36 cellular contexts compared by ENCODE assay signal in the genomic region with DNA sequence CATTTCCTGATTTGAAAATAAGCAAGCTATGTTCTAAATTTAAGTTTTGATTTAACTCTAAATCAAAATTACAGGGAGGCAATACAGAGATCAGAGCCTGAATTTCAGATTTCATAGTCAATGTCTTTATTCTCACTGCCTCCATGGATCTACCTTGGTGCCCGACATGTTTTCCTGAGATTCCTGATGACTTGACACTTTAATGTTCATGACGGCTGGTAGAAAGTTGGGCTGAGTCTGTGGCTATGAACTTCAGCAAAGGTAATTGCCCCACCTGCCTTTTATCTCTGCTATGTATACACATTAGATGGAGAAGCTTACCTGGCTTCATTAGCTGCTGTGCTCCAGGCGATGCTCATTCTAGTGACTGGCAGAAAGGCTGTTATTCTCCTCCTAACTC.
"Had no signal": no experiment of that assay in that cellular context is flagged by ENCODE, and none has a peak within 500 bp of the region (broad histone marks: within the 10 kb centered on the region; RNA-seq: fewer than 3 reads in every experiment).

No MANE protein-coding gene starts in this region.

- DNase-seq: activated CD4-positive, alpha-beta memory T cell treated with anti-CD3 and anti-CD28 coated beads, Interleukin-2, amount 10 ng/mL, durations not matched to agents 7 days and 5 days; activated CD4-positive, alpha-beta T cell treated with anti-CD3 and anti-CD28 coated beads for 1 hour; activated CD4-positive, alpha-beta T cell treated with anti-CD3 and anti-CD28 coated beads for 48 hours; activated CD4-positive, CD25-positive, alpha-beta regulatory T cell; activated CD8-positive, alpha-beta memory T cell treated with anti-CD3 and anti-CD28 coated beads for 24 hours; activated CD8-positive, alpha-beta memory T cell treated with anti-CD3 and anti-CD28 coated beads, Interleukin-2, amount 10 ng/mL, durations not matched to agents 7 days and 5 days; activated CD8-positive, alpha-beta memory T cell treated with anti-CD3 and anti-CD28 coated beads, Interleukin-2, amount 50 U/mL, for 48 hours; activated effector memory CD4-positive, alpha-beta T cell treated with Interleukin-2 at 50 U/mL for 16 hours; activated naive CD4-positive, alpha-beta T cell treated with anti-CD3 and anti-CD28 coated beads, Interleukin-2, amount 10 ng/mL, durations not matched to agents 7 days and 5 days; activated naive CD8-positive, alpha-beta T cell treated with anti-CD3 and anti-CD28 coated beads, Interleukin-2, amount 50 U/mL, for 24 hours; activated T-cell treated with anti-CD3 and anti-CD28 coated beads, Interleukin-2, amount 50 U/mL, for 48 hours; anterior cingulate cortex; caudate nucleus; cerebellar nuclear complex; cortex of kidney; Karpas-422; MG63; NCI-H1048; NCI-H1105 treated with DMSO at 0.1 percent for 48 hours; NCI-H1694; NCI-H1930; NCI-H2081 treated with DMSO at 0.1 percent for 48 hours; NCI-H2171 treated with DMSO at 0.1 percent for 48 hours; NCI-H2227 treated with DMSO at 0.1 percent for 48 hours; NCI-H446; NCI-H524 treated with DMSO at 0.1 percent for 48 hours; NCI-H82; NK-92 treated with Interleukin-12 subunit alpha and Interleukin-12 subunit beta, amount 100 ng/mL, for 24 hours; OCI-M1; Right ventricle myocardium superior; SW 1271; T-helper 1 cell; T-helper 2 cell; T-helper 9 cell had no signal

- H3K9me3 Mint-ChIP-seq: activated CD4-positive, alpha-beta memory T cell treated with anti-CD3 and anti-CD28 coated beads, Interleukin-2, amount 10 ng/mL, durations not matched to agents 7 days and 5 days; activated naive CD4-positive, alpha-beta T cell treated with anti-CD3 and anti-CD28 coated beads, Interleukin-2, amount 10 ng/mL, durations not matched to agents 7 days and 5 days; activated naive CD8-positive, alpha-beta T cell treated with anti-CD3 and anti-CD28 coated beads, Interleukin-2, amount 50 U/mL, for 24 hours; brain had no signal

- ATAC-seq: activated CD8-positive, alpha-beta memory T cell treated with anti-CD3 and anti-CD28 coated beads, Interleukin-2, amount 10 ng/mL, durations not matched to agents 7 days and 5 days; activated naive CD8-positive, alpha-beta T cell treated with anti-CD3 and anti-CD28 coated beads, Interleukin-2, amount 50 U/mL, for 24 hours had no signal

- H3K36me3 Mint-ChIP-seq: activated CD8-positive, alpha-beta memory T cell treated with anti-CD3 and anti-CD28 coated beads, Interleukin-2, amount 10 ng/mL, durations not matched to agents 7 days and 5 days; activated naive CD4-positive, alpha-beta T cell treated with anti-CD3 and anti-CD28 coated beads, Interleukin-2, amount 10 ng/mL, durations not matched to agents 7 days and 5 days; activated naive CD8-positive, alpha-beta T cell; brain had no signal

- H3K27ac Mint-ChIP-seq: activated CD4-positive, alpha-beta memory T cell treated with anti-CD3 and anti-CD28 coated beads, Interleukin-2, amount 10 ng/mL, durations not matched to agents 7 days and 5 days; activated CD8-positive, alpha-beta memory T cell treated with anti-CD3 and anti-CD28 coated beads, Interleukin-2, amount 10 ng/mL, durations not matched to agents 7 days and 5 days; activated naive CD4-positive, alpha-beta T cell treated with anti-CD3 and anti-CD28 coated beads, Interleukin-2, amount 10 ng/mL, durations not matched to agents 7 days and 5 days; activated naive CD8-positive, alpha-beta T cell; activated naive CD8-positive, alpha-beta T cell treated with anti-CD3 and anti-CD28 coated beads, Interleukin-2, amount 50 U/mL, for 24 hours; brain had no signal

- H3K27me3 Mint-ChIP-seq: activated CD4-positive, alpha-beta memory T cell treated with anti-CD3 and anti-CD28 coated beads, Interleukin-2, amount 10 ng/mL, durations not matched to agents 7 days and 5 days; activated CD8-positive, alpha-beta memory T cell treated with anti-CD3 and anti-CD28 coated beads, Interleukin-2, amount 10 ng/mL, durations not matched to agents 7 days and 5 days; activated naive CD4-positive, alpha-beta T cell treated with anti-CD3 and anti-CD28 coated beads, Interleukin-2, amount 10 ng/mL, durations not matched to agents 7 days and 5 days; activated naive CD8-positive, alpha-beta T cell; brain had no signal

- H3K4me3 Mint-ChIP-seq: activated CD4-positive, alpha-beta memory T cell treated with anti-CD3 and anti-CD28 coated beads, Interleukin-2, amount 10 ng/mL, durations not matched to agents 7 days and 5 days; activated CD8-positive, alpha-beta memory T cell treated with anti-CD3 and anti-CD28 coated beads, Interleukin-2, amount 10 ng/mL, durations not matched to agents 7 days and 5 days; activated naive CD4-positive, alpha-beta T cell treated with anti-CD3 and anti-CD28 coated beads, Interleukin-2, amount 10 ng/mL, durations not matched to agents 7 days and 5 days; activated naive CD8-positive, alpha-beta T cell; activated naive CD8-positive, alpha-beta T cell treated with anti-CD3 and anti-CD28 coated beads, Interleukin-2, amount 50 U/mL, for 24 hours; brain had no signal

- H3K4me1 Mint-ChIP-seq: activated CD4-positive, alpha-beta memory T cell treated with anti-CD3 and anti-CD28 coated beads, Interleukin-2, amount 10 ng/mL, durations not matched to agents 7 days and 5 days; activated naive CD4-positive, alpha-beta T cell treated with anti-CD3 and anti-CD28 coated beads, Interleukin-2, amount 10 ng/mL, durations not matched to agents 7 days and 5 days; brain had no signal
